7 cellular contexts compared by ENCODE assay signal in the genomic region with DNA sequence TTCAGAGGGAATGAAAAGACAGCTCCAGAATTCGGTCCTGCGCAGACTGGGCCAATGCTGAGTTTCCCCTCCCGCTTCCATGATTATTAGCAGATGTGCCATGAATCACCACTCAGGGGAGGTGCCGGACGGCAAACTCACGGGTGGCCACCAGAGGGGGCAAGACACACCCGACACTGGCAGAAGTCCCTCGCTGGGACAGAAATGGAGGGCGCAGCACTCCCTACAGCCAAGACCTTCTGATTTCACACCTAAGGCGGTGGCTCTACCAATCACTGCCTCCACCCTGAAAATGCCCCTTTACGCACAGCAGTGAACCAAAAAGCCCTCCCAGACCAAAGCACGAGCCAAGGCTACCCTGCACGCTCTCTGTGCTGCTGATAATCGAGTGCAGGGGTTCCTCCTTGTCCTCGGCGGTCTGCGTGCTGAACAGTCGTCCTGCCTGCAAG. TPM values are rescaled to one million over a fixed set of nuclear protein-coding genes. Genes with fewer than 3 reads are reported as not detected.
DNase-seq lines count a peak whose midpoint lies in the region; FAIRE-seq and TF ChIP-seq lines count a peak whose summit lies in the region.

No MANE protein-coding gene starts in this region.

- peaks cover 61% of the 10 kb centered on the region for H3K36me3 ChIP-seq in NT2/D1 (ENCODE audit: insufficient read depth, insufficient read length, low read length)

- H3K4me3 ChIP-seq in NT2/D1 (ENCODE audit: insufficient read length, low read depth) = no peak overlapping the region

- TF ChIP-seq POLR2A in GM12892 (IDR thresholded peaks at IDR 0.05; ENCODE audit: low read depth, low read length) = no peak

- FAIRE-seq in GM12892 (lab: Jason Lieb, UNC) (peak; percentile 96), endometrium (lab: Jason Lieb, UNC) (peak; percentile 94)

- no peak overlapping the region for H3K9ac ChIP-seq in NT2/D1 (ENCODE audit: insufficient read length, low read depth)

- H3K27me3 ChIP-seq in NT2/D1 (ENCODE audit: insufficient read depth, insufficient read length) = no peaks in the 10 kb centered on the region

- H3K9me3 ChIP-seq in NT2/D1 (ENCODE audit: insufficient read depth, low read length) = no peaks in the 10 kb centered on the region

- peak; percentile 85 for DNase-seq in GM12892 (ENCODE audit: insufficient read length)
- DNase-seq in HS-27A (ENCODE audit: low read depth) = peak; percentile 53
- DNase-seq in NT2/D1 (ENCODE audit: low read depth, low spot score) = peak; percentile 75
- peak; percentile 88 for DNase-seq in activated CD8-positive, alpha-beta memory T cell treated with anti-CD3 and anti-CD28 coated beads, Interleukin-2, amount 50 U/mL, for 4 hours
- peak; percentile 92 for DNase-seq in midbrain (lab: John Stamatoyannopoulos, UW)
- DNase-seq in stimulated activated CD8-positive, alpha-beta memory T cell treated with anti-CD3 and anti-CD28 coated beads, Interleukin-15, amount 100 ng/mL, for 1 hour (ENCODE audit: low read depth) = peak; percentile 77

- H3K4me1 ChIP-seq in NT2/D1 (ENCODE audit: insufficient read depth, insufficient read length) = peaks cover 4% of the 10 kb centered on the region

RNA-seq across cellular contexts. Expression of a gene that starts 26.8 kb away (rescaled TPM):
- 173 TPM for polyA plus RNA-seq in GM12892 (2012; ENCODE audit: missing spikeins)

RNA-seq across cellular contexts. Expression of a gene that starts 36.0 kb away (rescaled TPM):
- 8.5 TPM for polyA plus RNA-seq in GM12892 (2012; ENCODE audit: missing spikeins)
